11 cellular contexts compared by ENCODE assay signal in genomic region chr14:68926236-68926635, GRCh38. TPM values are rescaled to one million over a fixed set of nuclear protein-coding genes. Genes with fewer than 3 reads are reported as not detected.
DNase-seq lines count a peak whose midpoint lies in the region; ATAC-seq and TF ChIP-seq lines count a peak whose summit lies in the region.
"Had no signal": no experiment of that assay in that cellular context is flagged by ENCODE, and none has a peak within 500 bp of the region (broad histone marks: within the 10 kb centered on the region; RNA-seq: fewer than 3 reads in every experiment).

No MANE protein-coding gene starts in this region.

- 67 to 95% methylated on average over 1 of the region's 1 CpG for WGBS in thyroid gland, 2 donors

- H3K36me3 ChIP-seq in RWPE2 (ENCODE audit: low read depth) (peaks cover 93% of the 10 kb centered on the region), subcutaneous abdominal adipose tissue (ENCODE audit: control insufficient read depth in 5 of 5, insufficient read depth in 5 of 5, low read length in 5 of 5) (peaks cover 0 to 6% (median 0%) of the 10 kb centered on the region in 5 donors), thyroid gland (no peaks in the 10 kb centered on the region)

- peak overlapping the region; percentile 75 for H3K27ac Mint-ChIP-seq in activated naive CD8-positive, alpha-beta T cell
- H3K27ac Mint-ChIP-seq in activated naive CD8-positive, alpha-beta T cell treated with anti-CD3 and anti-CD28 coated beads, Interleukin-2, amount 50 U/mL, for 24 hours, result no peak overlapping the region

- H3K4me1 ChIP-seq in RWPE2 (ENCODE audit: insufficient read depth, poor library complexity, severe bottlenecking) (no peaks in the 10 kb centered on the region), subcutaneous abdominal adipose tissue (ENCODE audit: control insufficient read depth in 5 of 5, insufficient read depth in 5 of 5, low read length in 5 of 5) (peaks cover 6 to 54% (median 39%) of the 10 kb centered on the region in 5 donors), thyroid gland (no peaks in the 10 kb centered on the region)

- no peaks in the 10 kb centered on the region for H3K9me3 ChIP-seq in RWPE2 (ENCODE audit: severe bottlenecking)
- peaks cover 5 to 13% (median 10%) of the 10 kb centered on the region in 5 donors for H3K9me3 ChIP-seq in subcutaneous abdominal adipose tissue (ENCODE audit: control insufficient read depth in 5 of 5, low read length in 5 of 5)
- H3K9me3 ChIP-seq in thyroid gland, result no peaks in the 10 kb centered on the region
- H3K9me3 ChIP-seq: pancreas had no signal

- TF ChIP-seq POLR2A in thyroid gland (IDR thresholded peaks at IDR 0.05), result no peak

- ATAC-seq in activated naive CD8-positive, alpha-beta T cell treated with anti-CD3 and anti-CD28 coated beads, Interleukin-2, amount 50 U/mL, for 24 hours, result no peak
- ATAC-seq in RWPE2 (ENCODE audit: low read depth) (peak; percentile 6; the same call in 1 of the 3 replicates), GM19463 (IDR thresholded peaks at IDR 0.05; ENCODE audit: unreplicated experiment) (no peak)
- ATAC-seq: pancreas had no signal

- DNase-seq in activated naive CD8-positive, alpha-beta T cell treated with anti-CD3 and anti-CD28 coated beads, Interleukin-2, amount 50 U/mL, for 24 hours, result no peak
- DNase-seq in RWPE2 (ENCODE audit: low spot score) (no peak), fibroblast of mammary gland (ENCODE audit: low read depth) (no peak), UCSD-AML1 (lab: John Stamatoyannopoulos, UW; ENCODE audit: unreplicated experiment) (no peak), thyroid gland (no peak)
- DNase-seq: activated gamma-delta T cell treated with Interleukin-2 at 50 U/mL for 16 hours, NCI-H1417, pancreas had no signal

- H3K9ac ChIP-seq in subcutaneous abdominal adipose tissue (ENCODE audit: low read length in 5 of 5), result no peak overlapping the region

- H3K27me3 ChIP-seq in RWPE2 (ENCODE audit: insufficient read depth, poor library complexity, severe bottlenecking) (no peaks in the 10 kb centered on the region), subcutaneous abdominal adipose tissue (ENCODE audit: control insufficient read depth in 5 of 5, insufficient read depth in 4 of 5, low read length in 5 of 5) (no peaks in the 10 kb centered on the region), thyroid gland (no peaks in the 10 kb centered on the region)
- H3K27me3 ChIP-seq: pancreas had no signal

- intact Hi-C loops in thyroid gland (cut with DNase I), result no loop called here

- H3K4me3 Mint-ChIP-seq in activated naive CD8-positive, alpha-beta T cell, result no peak overlapping the region
- no peak overlapping the region for H3K4me3 Mint-ChIP-seq in activated naive CD8-positive, alpha-beta T cell treated with anti-CD3 and anti-CD28 coated beads, Interleukin-2, amount 50 U/mL, for 24 hours

- TF ChIP-seq CTCF in RWPE2 (IDR thresholded peaks at IDR 0.05; ENCODE audit: poor library complexity, severe bottlenecking) (peak; percentile 77), fibroblast of mammary gland (conservative IDR thresholded peaks at IDR 0.05; ENCODE audit: control insufficient read depth, insufficient read depth, low read depth, low read length) (peak; percentile 51), thyroid gland (IDR thresholded peaks at IDR 0.05) (peak in 1 of 6 experiments; percentile 14)

- no peaks in the 10 kb centered on the region for H3K27me3 Mint-ChIP-seq in activated naive CD8-positive, alpha-beta T cell
- no peaks in the 10 kb centered on the region for H3K27me3 Mint-ChIP-seq in activated naive CD8-positive, alpha-beta T cell treated with anti-CD3 and anti-CD28 coated beads, Interleukin-2, amount 50 U/mL, for 24 hours

- peaks cover 81% of the 10 kb centered on the region for H3K4me1 Mint-ChIP-seq in activated naive CD8-positive, alpha-beta T cell (ENCODE audit: low read depth)
- H3K4me1 Mint-ChIP-seq in activated naive CD8-positive, alpha-beta T cell treated with anti-CD3 and anti-CD28 coated beads, Interleukin-2, amount 50 U/mL, for 24 hours, result peaks cover 53% of the 10 kb centered on the region

- peaks cover 18% of the 10 kb centered on the region for H3K36me3 Mint-ChIP-seq in activated naive CD8-positive, alpha-beta T cell
- H3K36me3 Mint-ChIP-seq in activated naive CD8-positive, alpha-beta T cell treated with anti-CD3 and anti-CD28 coated beads, Interleukin-2, amount 50 U/mL, for 24 hours (ENCODE audit: low read depth), result peaks cover 43% of the 10 kb centered on the region

- H3K4me3 ChIP-seq in RWPE2 (ENCODE audit: severe bottlenecking) (no peak overlapping the region), fibroblast of mammary gland (ENCODE audit: control insufficient read depth, low read depth, low read length) (no peak overlapping the region), subcutaneous abdominal adipose tissue (ENCODE audit: low read depth in 1 of 5, low read length in 5 of 5) (no peak overlapping the region), thyroid gland (replicated peaks in 1 of 3) (no peak overlapping the region)
- H3K4me3 ChIP-seq: pancreas had no signal

- no peaks in the 10 kb centered on the region for H3K9me3 Mint-ChIP-seq in activated naive CD8-positive, alpha-beta T cell (ENCODE audit: low read depth)
- H3K9me3 Mint-ChIP-seq in activated naive CD8-positive, alpha-beta T cell treated with anti-CD3 and anti-CD28 coated beads, Interleukin-2, amount 50 U/mL, for 24 hours, result peaks cover 15% of the 10 kb centered on the region

- H3K27ac ChIP-seq in RWPE2 (ENCODE audit: poor library complexity, severe bottlenecking), result peak overlapping the region; percentile 28
- H3K27ac ChIP-seq in subcutaneous abdominal adipose tissue (ENCODE audit: low read depth, low read length), result peak overlapping the region; percentile 86
- no peak overlapping the region for H3K27ac ChIP-seq in thyroid gland
- H3K27ac ChIP-seq: pancreas had no signal

RNA-seq across cellular contexts. Expression of gene ACTN1, which starts 52.9 kb away (rescaled TPM):
- 10 to 100 TPM; 48.1 to 90.4 (median 64.8) TPM for total RNA-seq in thyroid gland

Comparison
In these comparisons a context has a peak if more than half of its experiments do, and no peak if none do; other contexts are left out.
1. H3K27ac ChIP-seq: peak in RWPE2 (single experiment) and subcutaneous abdominal adipose tissue (single experiment); none in thyroid gland (0 of 3).